In the genomic region with DNA sequence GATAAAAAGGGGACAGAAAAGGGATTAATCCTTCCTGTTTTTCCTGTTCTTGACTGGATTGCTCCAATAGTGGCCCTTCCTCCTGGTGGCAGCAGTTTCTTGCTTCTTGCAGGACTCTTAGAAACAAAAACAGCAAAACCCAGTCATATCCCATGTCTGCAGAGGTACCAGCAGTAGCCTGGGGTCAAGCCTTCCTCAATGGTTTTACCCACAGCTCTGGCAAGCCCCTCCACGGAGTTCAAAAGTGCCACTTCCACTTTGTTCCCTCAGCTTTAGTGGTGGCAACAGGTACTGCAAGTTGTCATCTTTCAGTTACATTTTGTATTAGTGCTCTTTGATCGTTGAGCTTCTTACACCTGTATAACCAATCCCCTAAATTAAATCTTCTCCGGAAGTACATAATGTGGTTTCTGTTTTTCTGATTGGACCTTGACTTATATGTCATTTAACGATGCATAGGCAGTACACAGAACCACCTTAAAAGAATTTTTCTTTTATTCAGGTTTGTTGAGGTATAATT, we compare ENCODE assay signal across 1 cellular context.
TF ChIP-seq lines count a peak whose summit lies in the region.

No MANE protein-coding gene starts in this region.

TF ChIP-seq in GM12878, 131 proteins besides CTCF, POLR2A, EP300 and RAD21:
- TF ChIP-seq RELA (IDR thresholded peaks at IDR 0.05; ENCODE audit: borderline replicate concordance, partially characterized antibody) (no peak), FOS (IDR thresholded peaks at IDR 0.05; ENCODE audit: borderline replicate concordance, extremely low read depth, insufficient read length) (no peak), PML (IDR thresholded peaks at IDR 0.05; ENCODE audit: low read length) (no peak), ASH2L (IDR thresholded peaks at IDR 0.05; ENCODE audit: borderline replicate concordance, low read depth) (no peak), CHD2 (IDR thresholded peaks at IDR 0.05; ENCODE audit: borderline replicate concordance, low read depth, low read length) (no peak), NR2F1 (conservative IDR thresholded peaks at IDR 0.05) (no peak), NR2C2 (IDR thresholded peaks at IDR 0.05; ENCODE audit: borderline replicate concordance, control insufficient read depth, insufficient read length, low read depth) (no peak), MYC (IDR thresholded peaks at IDR 0.05; ENCODE audit: insufficient read depth, insufficient read length, insufficient replicate concordance, low read length, severe bottlenecking) (no peak), EGR1 (IDR thresholded peaks at IDR 0.05; ENCODE audit: borderline replicate concordance in 1 of 2, low read depth in 2 of 2, low read length in 2 of 2) (no peak), RB1 (IDR thresholded peaks at IDR 0.05; ENCODE audit: borderline replicate concordance) (no peak), SIX5 (IDR thresholded peaks at IDR 0.05; ENCODE audit: low read depth, low read length, severe bottlenecking) (no peak), BHLHE40 (IDR thresholded peaks at IDR 0.05; ENCODE audit: borderline replicate concordance in 1 of 2, low read depth in 2 of 2, low read length in 1 of 2) (no peak), CEBPB (IDR thresholded peaks at IDR 0.05; ENCODE audit: borderline replicate concordance in 1 of 2, low read depth in 2 of 2, low read length in 2 of 2) (no peak), KLF5 (IDR thresholded peaks at IDR 0.05; ENCODE audit: partially characterized antibody) (no peak)
- TF ChIP-seq, protein P1, sequence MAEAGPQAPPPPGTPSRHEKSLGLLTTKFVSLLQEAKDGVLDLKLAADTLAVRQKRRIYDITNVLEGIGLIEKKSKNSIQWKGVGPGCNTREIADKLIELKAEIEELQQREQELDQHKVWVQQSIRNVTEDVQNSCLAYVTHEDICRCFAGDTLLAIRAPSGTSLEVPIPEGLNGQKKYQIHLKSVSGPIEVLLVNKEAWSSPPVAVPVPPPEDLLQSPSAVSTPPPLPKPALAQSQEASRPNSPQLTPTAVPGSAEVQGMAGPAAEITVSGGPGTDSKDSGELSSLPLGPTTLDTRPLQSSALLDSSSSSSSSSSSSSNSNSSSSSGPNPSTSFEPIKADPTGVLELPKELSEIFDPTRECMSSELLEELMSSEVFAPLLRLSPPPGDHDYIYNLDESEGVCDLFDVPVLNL (IDR thresholded peaks at IDR 0.05; ENCODE audit: low read depth, low read length) = no peak
- TF ChIP-seq, protein P2, sequence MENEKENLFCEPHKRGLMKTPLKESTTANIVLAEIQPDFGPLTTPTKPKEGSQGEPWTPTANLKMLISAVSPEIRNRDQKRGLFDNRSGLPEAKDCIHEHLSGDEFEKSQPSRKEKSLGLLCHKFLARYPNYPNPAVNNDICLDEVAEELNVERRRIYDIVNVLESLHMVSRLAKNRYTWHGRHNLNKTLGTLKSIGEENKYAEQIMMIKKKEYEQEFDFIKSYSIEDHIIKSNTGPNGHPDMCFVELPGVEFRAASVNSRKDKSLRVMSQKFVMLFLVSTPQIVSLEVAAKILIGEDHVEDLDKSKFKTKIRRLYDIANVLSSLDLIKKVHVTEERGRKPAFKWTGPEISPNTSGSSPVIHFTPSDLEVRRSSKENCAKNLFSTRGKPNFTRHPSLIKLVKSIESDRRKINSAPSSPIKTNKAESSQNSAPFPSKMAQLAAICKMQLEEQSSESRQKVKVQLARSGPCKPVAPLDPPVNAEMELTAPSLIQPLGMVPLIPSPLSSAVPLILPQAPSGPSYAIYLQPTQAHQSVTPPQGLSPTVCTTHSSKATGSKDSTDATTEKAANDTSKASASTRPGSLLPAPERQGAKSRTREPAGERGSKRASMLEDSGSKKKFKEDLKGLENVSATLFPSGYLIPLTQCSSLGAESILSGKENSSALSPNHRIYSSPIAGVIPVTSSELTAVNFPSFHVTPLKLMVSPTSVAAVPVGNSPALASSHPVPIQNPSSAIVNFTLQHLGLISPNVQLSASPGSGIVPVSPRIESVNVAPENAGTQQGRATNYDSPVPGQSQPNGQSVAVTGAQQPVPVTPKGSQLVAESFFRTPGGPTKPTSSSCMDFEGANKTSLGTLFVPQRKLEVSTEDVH (IDR thresholded peaks at IDR 0.05; ENCODE audit: low read depth, partially characterized antibody) = no peak
- TF ChIP-seq, protein P3, sequence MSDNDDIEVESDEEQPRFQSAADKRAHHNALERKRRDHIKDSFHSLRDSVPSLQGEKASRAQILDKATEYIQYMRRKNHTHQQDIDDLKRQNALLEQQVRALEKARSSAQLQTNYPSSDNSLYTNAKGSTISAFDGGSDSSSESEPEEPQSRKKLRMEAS (IDR thresholded peaks at IDR 0.05; ENCODE audit: low read depth, low read length) = no peak
- TF ChIP-seq, protein P4, sequence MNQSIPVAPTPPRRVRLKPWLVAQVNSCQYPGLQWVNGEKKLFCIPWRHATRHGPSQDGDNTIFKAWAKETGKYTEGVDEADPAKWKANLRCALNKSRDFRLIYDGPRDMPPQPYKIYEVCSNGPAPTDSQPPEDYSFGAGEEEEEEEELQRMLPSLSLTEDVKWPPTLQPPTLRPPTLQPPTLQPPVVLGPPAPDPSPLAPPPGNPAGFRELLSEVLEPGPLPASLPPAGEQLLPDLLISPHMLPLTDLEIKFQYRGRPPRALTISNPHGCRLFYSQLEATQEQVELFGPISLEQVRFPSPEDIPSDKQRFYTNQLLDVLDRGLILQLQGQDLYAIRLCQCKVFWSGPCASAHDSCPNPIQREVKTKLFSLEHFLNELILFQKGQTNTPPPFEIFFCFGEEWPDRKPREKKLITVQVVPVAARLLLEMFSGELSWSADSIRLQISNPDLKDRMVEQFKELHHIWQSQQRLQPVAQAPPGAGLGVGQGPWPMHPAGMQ (IDR thresholded peaks at IDR 0.05; ENCODE audit: borderline replicate concordance) = no peak
- TF ChIP-seq, protein P5, sequence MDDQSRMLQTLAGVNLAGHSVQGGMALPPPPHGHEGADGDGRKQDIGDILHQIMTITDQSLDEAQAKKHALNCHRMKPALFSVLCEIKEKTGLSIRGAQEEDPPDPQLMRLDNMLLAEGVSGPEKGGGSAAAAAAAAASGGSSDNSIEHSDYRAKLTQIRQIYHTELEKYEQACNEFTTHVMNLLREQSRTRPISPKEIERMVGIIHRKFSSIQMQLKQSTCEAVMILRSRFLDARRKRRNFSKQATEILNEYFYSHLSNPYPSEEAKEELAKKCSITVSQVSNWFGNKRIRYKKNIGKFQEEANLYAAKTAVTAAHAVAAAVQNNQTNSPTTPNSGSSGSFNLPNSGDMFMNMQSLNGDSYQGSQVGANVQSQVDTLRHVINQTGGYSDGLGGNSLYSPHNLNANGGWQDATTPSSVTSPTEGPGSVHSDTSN (IDR thresholded peaks at IDR 0.05; ENCODE audit: insufficient replicate concordance, low read depth, low read length) = no peak
- TF ChIP-seq, protein P6, sequence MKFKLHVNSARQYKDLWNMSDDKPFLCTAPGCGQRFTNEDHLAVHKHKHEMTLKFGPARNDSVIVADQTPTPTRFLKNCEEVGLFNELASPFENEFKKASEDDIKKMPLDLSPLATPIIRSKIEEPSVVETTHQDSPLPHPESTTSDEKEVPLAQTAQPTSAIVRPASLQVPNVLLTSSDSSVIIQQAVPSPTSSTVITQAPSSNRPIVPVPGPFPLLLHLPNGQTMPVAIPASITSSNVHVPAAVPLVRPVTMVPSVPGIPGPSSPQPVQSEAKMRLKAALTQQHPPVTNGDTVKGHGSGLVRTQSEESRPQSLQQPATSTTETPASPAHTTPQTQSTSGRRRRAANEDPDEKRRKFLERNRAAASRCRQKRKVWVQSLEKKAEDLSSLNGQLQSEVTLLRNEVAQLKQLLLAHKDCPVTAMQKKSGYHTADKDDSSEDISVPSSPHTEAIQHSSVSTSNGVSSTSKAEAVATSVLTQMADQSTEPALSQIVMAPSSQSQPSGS (IDR thresholded peaks at IDR 0.05; ENCODE audit: low read length) = no peak
